ENCODE assay signal across 8 cellular contexts in the genomic region with DNA sequence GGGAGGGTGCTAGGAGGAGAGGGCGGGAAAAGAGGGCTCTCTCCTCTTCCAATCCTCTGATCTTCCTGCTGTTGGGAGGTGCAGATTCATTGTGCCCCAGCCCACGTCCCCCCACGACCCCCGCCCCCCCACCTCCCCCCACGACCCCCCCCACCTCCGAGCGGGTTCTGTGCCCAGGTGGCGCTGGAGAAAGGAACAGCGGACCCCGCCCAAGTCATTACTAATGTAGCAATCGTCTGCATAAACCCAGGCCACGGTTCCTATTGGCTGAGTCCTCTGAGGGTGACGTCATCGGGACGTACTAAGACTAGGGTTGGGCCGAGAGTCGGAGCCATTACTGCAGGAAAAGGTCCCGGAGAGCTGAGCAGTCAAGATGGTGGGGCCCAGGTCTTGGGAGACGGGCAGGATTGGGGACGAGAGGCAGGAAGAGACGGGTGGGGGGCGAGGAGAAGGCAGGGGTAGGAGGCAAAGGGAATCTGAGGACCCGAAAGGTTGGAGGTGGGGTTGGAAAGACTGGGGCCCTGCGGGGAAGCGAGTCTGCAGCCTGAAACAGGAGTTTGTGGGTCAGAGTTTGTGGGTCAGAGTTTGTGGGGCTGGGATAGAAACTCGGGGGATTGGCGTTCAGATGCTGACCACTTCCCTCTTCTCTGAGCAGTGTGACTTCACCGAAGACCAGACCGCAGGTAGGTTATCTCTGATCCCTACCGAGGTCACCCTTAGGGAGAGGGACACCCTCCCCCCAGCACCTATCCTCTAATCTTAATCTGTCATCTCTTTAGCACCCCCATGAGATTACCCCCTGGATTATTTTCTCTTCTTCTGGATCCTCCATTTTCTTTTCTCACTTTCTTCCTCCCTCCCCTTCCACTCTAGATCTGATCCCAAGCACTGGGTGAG. TPM values are rescaled to one million over a fixed set of nuclear protein-coding genes. Genes with fewer than 3 reads are reported as not detected.
DNase-seq lines count a peak whose midpoint lies in the region; ATAC-seq and TF ChIP-seq lines count a peak whose summit lies in the region.

A gene (plus strand): TSS at position 331 of the 897 bp plus-strand sequence. CDS start 43 bp downstream, at position 374.

- no peaks in the 10 kb centered on the region for H3K27me3 ChIP-seq in kidney epithelial cell (ENCODE audit: control insufficient read depth, insufficient read depth, low read length)

- DNase-seq in AG09319 (ENCODE audit: extremely low read depth, low read depth) (peak; percentile 97), NCI-H460 (ENCODE audit: extremely low read depth, low read depth) (peak; percentile 99), cerebellum (ENCODE audit: low spot score) (peak; percentile 97), kidney epithelial cell (ENCODE audit: low read depth) (peak; percentile 91)
- peak; percentile 84 for DNase-seq in activated CD4-positive, alpha-beta T cell treated with anti-CD3 and anti-CD28 coated beads for 1 hour
- peak; percentile 90 to 91 for DNase-seq in stimulated activated CD4-positive, alpha-beta T cell treated with anti-CD3 and anti-CD28 coated beads, Interleukin-15, amount 100 ng/mL, for 48 hours (ENCODE audit: low read depth in 2 of 2)

- peak within 1 kb of the TSS; percentile 66 for H3K4me3 ChIP-seq in kidney epithelial cell (ENCODE audit: low read depth, low read length)

- peak; percentile 87 for ATAC-seq in GM19043 (IDR thresholded peaks at IDR 0.05; ENCODE audit: low read depth, unreplicated experiment)
- peak; percentile 81 for ATAC-seq in HG03432 (IDR thresholded peaks at IDR 0.05; ENCODE audit: unreplicated experiment)

- TF ChIP-seq CTCF in AG09319 (IDR thresholded peaks at IDR 0.05; ENCODE audit: low read depth, low read length) (no peak), kidney epithelial cell (IDR thresholded peaks at IDR 0.05; ENCODE audit: insufficient read depth, low read length, poor library complexity, severe bottlenecking) (no peak)

- peaks cover 8% of the 10 kb centered on the region for H3K36me3 ChIP-seq in kidney epithelial cell (ENCODE audit: control insufficient read depth, insufficient read depth, low read length)

RNA-seq across cellular contexts. Expression of the gene that starts here (rescaled TPM):
- total RNA-seq in NCI-H460 (2014; rRNA removed; shearing (Covaris generic)), result 563 and 566 TPM in 2 replicates
- polyA plus RNA-seq in NCI-H460 (2014; cell fraction: nucleus; rRNA removed), result 823 and 963 TPM in 2 replicates
- 332 TPM for total RNA-seq in cerebellum
- total RNA-seq in kidney epithelial cell, result 1,283 and 1,365 TPM in 2 replicates

Comparison
In these comparisons a context has a peak if more than half of its experiments do, and no peak if none do; other contexts are left out.
1. Peak in every context shown above with its lines: DNase-seq, ATAC-seq and H3K4me3 ChIP-seq.